17 cellular contexts compared by ENCODE assay signal in the genomic region with DNA sequence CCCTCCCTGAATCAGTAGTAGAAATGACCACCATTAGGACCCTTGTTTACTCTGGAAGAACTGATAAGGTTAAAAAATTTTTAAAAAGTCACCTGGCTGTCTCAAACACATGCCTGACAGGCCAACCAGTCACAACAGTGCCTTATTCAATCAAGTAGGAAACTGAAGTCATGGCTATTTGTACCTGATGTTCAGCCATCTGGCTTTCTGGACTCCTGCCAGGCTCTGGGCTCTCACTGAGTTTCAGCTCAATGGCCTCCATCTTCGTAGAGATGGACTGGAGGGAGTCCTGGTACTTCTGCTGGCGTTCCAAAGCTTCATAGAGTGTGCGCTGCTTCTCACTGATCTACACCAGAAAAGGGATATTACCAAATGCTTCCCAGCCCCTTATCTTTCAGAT.
A peak's percentile ranks its signal among the peaks of the same experiment; 100 is the strongest.
DNase-seq lines count a peak whose midpoint lies in the region; ATAC-seq and TF ChIP-seq lines count a peak whose summit lies in the region.
"Had no signal": no experiment of that assay in that cellular context is flagged by ENCODE, and none has a peak within 500 bp of the region (broad histone marks: within the 10 kb centered on the region; RNA-seq: fewer than 3 reads in every experiment).

No MANE protein-coding gene starts in this region.

- peak overlapping the region in 2 of 3 donors; percentile 4 to 26 for H3K27ac Mint-ChIP-seq in CD4-positive, CD25-positive, alpha-beta regulatory T cell
- no peak overlapping the region for H3K27ac Mint-ChIP-seq in stimulated activated memory B cell treated with anti-CD40 and anti-IgM and Interleukin-4, amounts not matched to agents 10 μg/mL and 1 μg/mL and 100 μg/mL, for 72 hours
- no peak overlapping the region for H3K27ac Mint-ChIP-seq in CD8-positive, alpha-beta T cell
- H3K27ac Mint-ChIP-seq: T-helper 17 cell had no signal

- intact Hi-C loops in left ventricle myocardium inferior (cut with micrococcal nuclease) = no loop called here
- intact Hi-C loops in testis (cut with DNase I; ENCODE audit: low total_unique reads) = no loop called here
- intact Hi-C loops in CD8-positive, alpha-beta T cell (cut with DNase I, micrococcal nuclease) = no loop called here

- no peak for DNase-seq in CD4-positive, CD25-positive, alpha-beta regulatory T cell
- DNase-seq in NCI-H1092 (lab: John Stamatoyannopoulos, UW) = peak; percentile 43
- peak; percentile 90 for DNase-seq in NCI-H82 treated with DMSO at 0.1 percent for 48 hours (lab: John Stamatoyannopoulos, UW; ENCODE audit: unreplicated experiment)
- DNase-seq in left ventricle myocardium inferior = peak; percentile 60
- DNase-seq in testis = no peak
- no peak for DNase-seq in CD8-positive, alpha-beta T cell
- DNase-seq: activated CD8-positive, alpha-beta memory T cell treated with anti-CD3 and anti-CD28 coated beads, Interleukin-2, amount 50 U/mL, for 4 hours; activated naive CD4-positive, alpha-beta T cell treated with Interleukin-2 at 50 U/mL for 16 hours; effector CD8-positive, alpha-beta T cell; foreskin keratinocyte; midbrain; NCI-H1694 treated with DMSO at 0.1 percent for 48 hours; PC-9; T-helper 17 cell had no signal

- no peaks in the 10 kb centered on the region for H3K27me3 ChIP-seq in CD4-positive, CD25-positive, alpha-beta regulatory T cell (ENCODE audit: control insufficient read depth, insufficient read depth, low read length)
- H3K27me3 ChIP-seq in left ventricle myocardium inferior (ENCODE audit: low read depth) (no peaks in the 10 kb centered on the region), testis (no peaks in the 10 kb centered on the region), gastroesophageal sphincter (no peaks in the 10 kb centered on the region)
- no peaks in the 10 kb centered on the region for H3K27me3 ChIP-seq in CD8-positive, alpha-beta T cell (ENCODE audit: insufficient read depth, low read length)
- H3K27me3 ChIP-seq: foreskin keratinocyte had no signal

- peaks cover 55% of the 10 kb centered on the region for H3K36me3 ChIP-seq in CD4-positive, CD25-positive, alpha-beta regulatory T cell (ENCODE audit: control insufficient read depth, insufficient read depth, low read length)
- H3K36me3 ChIP-seq in left ventricle myocardium inferior (peaks cover 80% of the 10 kb centered on the region), testis (ENCODE audit: low read depth, missing control alignments) (no peaks in the 10 kb centered on the region), gastroesophageal sphincter (peaks cover 3 to 52% of the 10 kb centered on the region in 2 donors)
- H3K36me3 ChIP-seq in CD8-positive, alpha-beta T cell (ENCODE audit: insufficient read depth, low read length) = peaks cover 12% of the 10 kb centered on the region

- no peaks in the 10 kb centered on the region for H3K27me3 Mint-ChIP-seq in CD4-positive, CD25-positive, alpha-beta regulatory T cell
- H3K27me3 Mint-ChIP-seq in stimulated activated memory B cell treated with anti-CD40 and anti-IgM and Interleukin-4, amounts not matched to agents 10 μg/mL and 1 μg/mL and 100 μg/mL, for 72 hours = no peaks in the 10 kb centered on the region
- no peaks in the 10 kb centered on the region for H3K27me3 Mint-ChIP-seq in CD8-positive, alpha-beta T cell (ENCODE audit: low read depth)
- H3K27me3 Mint-ChIP-seq: T-helper 17 cell had no signal

- 81 to 82% methylated on average over 3 of the region's 3 CpGs for WGBS in testis, 2 donors
- WGBS in gastroesophageal sphincter (ENCODE audit: low coverage in 1 of 2), 2 donors = 69 to 80% methylated on average over 3 of the region's 3 CpGs

- H3K4me3 ChIP-seq in CD4-positive, CD25-positive, alpha-beta regulatory T cell (ENCODE audit: low read depth, low read length) = no peak overlapping the region
- H3K4me3 ChIP-seq in left ventricle myocardium inferior = no peak overlapping the region
- H3K4me3 ChIP-seq in testis = no peak overlapping the region
- H3K4me3 ChIP-seq in gastroesophageal sphincter = no peak overlapping the region
- no peak overlapping the region for H3K4me3 ChIP-seq in CD8-positive, alpha-beta T cell (ENCODE audit: low read depth, low read length)
- H3K4me3 ChIP-seq: PC-9 had no signal

- peaks cover 5% of the 10 kb centered on the region for H3K4me1 ChIP-seq in CD4-positive, CD25-positive, alpha-beta regulatory T cell (ENCODE audit: control insufficient read depth, insufficient read depth, low read length, poor library complexity, severe bottlenecking)
- H3K4me1 ChIP-seq in left ventricle myocardium inferior (peaks cover 56% of the 10 kb centered on the region), testis (no peaks in the 10 kb centered on the region), gastroesophageal sphincter (peaks cover 0 to 18% (median 0%) of the 10 kb centered on the region in 3 donors)
- H3K4me1 ChIP-seq in CD8-positive, alpha-beta T cell (ENCODE audit: insufficient read depth, low read length) = no peaks in the 10 kb centered on the region
- H3K4me1 ChIP-seq: foreskin keratinocyte had no signal

- POLR2A ChIA-PET in CD8-positive, alpha-beta T cell (lab: Charles Lee) = interaction anchor here (0.8 to 3.3 kb wide), 2 partner anchors 8 to 25 kb away, joined by 3 to 12 read pairs; no protein-coding TSS in a partner anchor

- ATAC-seq in CD4-positive, CD25-positive, alpha-beta regulatory T cell (ENCODE audit: low read depth in 2 of 2) = no peak
- ATAC-seq in stimulated activated memory B cell treated with anti-CD40 and anti-IgM and Interleukin-4, amounts not matched to agents 10 μg/mL and 1 μg/mL and 100 μg/mL, for 72 hours = no peak
- no peak for ATAC-seq in gastroesophageal sphincter
- no peak for ATAC-seq in CD8-positive, alpha-beta T cell
- ATAC-seq: foreskin keratinocyte, T-helper 17 cell had no signal

- no peak overlapping the region for H3K27ac ChIP-seq in CD4-positive, CD25-positive, alpha-beta regulatory T cell (ENCODE audit: insufficient read depth, low read length, poor library complexity, severe bottlenecking)
- H3K27ac ChIP-seq in left ventricle myocardium inferior (replicated peaks) = peak overlapping the region; percentile 76
- no peak overlapping the region for H3K27ac ChIP-seq in testis
- H3K27ac ChIP-seq in gastroesophageal sphincter = no peak overlapping the region
- H3K27ac ChIP-seq in CD8-positive, alpha-beta T cell (ENCODE audit: low read depth, low read length) = no peak overlapping the region
- H3K27ac ChIP-seq: foreskin keratinocyte, HL-60, PC-9 had no signal

- TF ChIP-seq POLR2A in testis (IDR thresholded peaks at IDR 0.05) (no peak), gastroesophageal sphincter (IDR thresholded peaks at IDR 0.05) (no peak)

- H3K4me1 Mint-ChIP-seq in CD4-positive, CD25-positive, alpha-beta regulatory T cell = peaks cover 18 to 42% (median 27%) of the 10 kb centered on the region in 4 donors
- H3K4me1 Mint-ChIP-seq in stimulated activated memory B cell treated with anti-CD40 and anti-IgM and Interleukin-4, amounts not matched to agents 10 μg/mL and 1 μg/mL and 100 μg/mL, for 72 hours = peaks cover 11% of the 10 kb centered on the region
- peaks cover 34% of the 10 kb centered on the region for H3K4me1 Mint-ChIP-seq in CD8-positive, alpha-beta T cell (ENCODE audit: low read depth)

- CTCF ChIA-PET in CD8-positive, alpha-beta T cell (lab: Charles Lee) = interaction anchor here (1.3 kb wide), 1 partner anchor 8 kb away, joined by 5 read pairs; no protein-coding TSS in a partner anchor

- H3K9me3 Mint-ChIP-seq in CD4-positive, CD25-positive, alpha-beta regulatory T cell = no peaks in the 10 kb centered on the region
- no peaks in the 10 kb centered on the region for H3K9me3 Mint-ChIP-seq in stimulated activated memory B cell treated with anti-CD40 and anti-IgM and Interleukin-4, amounts not matched to agents 10 μg/mL and 1 μg/mL and 100 μg/mL, for 72 hours
- H3K9me3 Mint-ChIP-seq in CD8-positive, alpha-beta T cell = no peaks in the 10 kb centered on the region

- no peaks in the 10 kb centered on the region for H3K9me3 ChIP-seq in CD4-positive, CD25-positive, alpha-beta regulatory T cell (ENCODE audit: control insufficient read depth in 2 of 2, low read length in 2 of 2)
- H3K9me3 ChIP-seq in left ventricle myocardium inferior (replicated peaks) (no peaks in the 10 kb centered on the region), testis (no peaks in the 10 kb centered on the region), gastroesophageal sphincter (no peaks in the 10 kb centered on the region)
- H3K9me3 ChIP-seq in CD8-positive, alpha-beta T cell (ENCODE audit: low read length) = no peaks in the 10 kb centered on the region

- no peak overlapping the region for H3K4me3 Mint-ChIP-seq in CD4-positive, CD25-positive, alpha-beta regulatory T cell
- no peak overlapping the region for H3K4me3 Mint-ChIP-seq in stimulated activated memory B cell treated with anti-CD40 and anti-IgM and Interleukin-4, amounts not matched to agents 10 μg/mL and 1 μg/mL and 100 μg/mL, for 72 hours
- H3K4me3 Mint-ChIP-seq in CD8-positive, alpha-beta T cell = no peak overlapping the region
- H3K4me3 Mint-ChIP-seq: T-helper 17 cell had no signal

- TF ChIP-seq CTCF in left ventricle myocardium inferior (IDR thresholded peaks at IDR 0.05; ENCODE audit: borderline replicate concordance) = no peak
- TF ChIP-seq CTCF in testis (IDR thresholded peaks at IDR 0.05) = no peak
- TF ChIP-seq CTCF in gastroesophageal sphincter (IDR thresholded peaks at IDR 0.05) = no peak
- no peak for TF ChIP-seq CTCF in CD8-positive, alpha-beta T cell (IDR thresholded peaks at IDR 0.05)

- peaks cover 48% of the 10 kb centered on the region for H3K36me3 Mint-ChIP-seq in CD4-positive, CD25-positive, alpha-beta regulatory T cell
- H3K36me3 Mint-ChIP-seq in stimulated activated memory B cell treated with anti-CD40 and anti-IgM and Interleukin-4, amounts not matched to agents 10 μg/mL and 1 μg/mL and 100 μg/mL, for 72 hours = peaks cover 36% of the 10 kb centered on the region
- peaks cover 71% of the 10 kb centered on the region for H3K36me3 Mint-ChIP-seq in CD8-positive, alpha-beta T cell

- no peak for TF ChIP-seq EP300 in gastroesophageal sphincter (IDR thresholded peaks at IDR 0.05)

Comparison
In these comparisons a context has a peak if more than half of its experiments do, and no peak if none do; other contexts are left out.
1. DNase-seq: peak in NCI-H1092 (single experiment), NCI-H82 treated with DMSO at 0.1 percent for 48 hours (single experiment) and left ventricle myocardium inferior (single experiment); none in CD4-positive, CD25-positive, alpha-beta regulatory T cell (0 of 3), testis (single experiment) and CD8-positive, alpha-beta T cell (0 of 7).
2. H3K27ac Mint-ChIP-seq: peak in CD4-positive, CD25-positive, alpha-beta regulatory T cell (2 of 3); none in stimulated activated memory B cell treated with anti-CD40 and anti-IgM and Interleukin-4, amounts not matched to agents 10 μg/mL and 1 μg/mL and 100 μg/mL, for 72 hours (single experiment) and CD8-positive, alpha-beta T cell (single experiment).